ENCODE assay signal across 8 cellular contexts in genomic region chr10:18658992-18659783, GRCh38. TPM values are rescaled to one million over a fixed set of nuclear protein-coding genes. Genes with fewer than 3 reads are reported as not detected.
DNase-seq lines count a peak whose midpoint lies in the region; ATAC-seq lines count a peak whose summit lies in the region.

TSS of gene ARL5B (plus strand) at chr10:18659431. CDS start at chr10:18659638, 207 bp downstream.

- peaks cover 41 to 59% (median 45%) of the 10 kb centered on the region in 3 donors for H3K4me1 Mint-ChIP-seq in CD8-positive, alpha-beta memory T cell
- peaks cover 21 to 39% of the 10 kb centered on the region in 2 donors for H3K4me1 Mint-ChIP-seq in effector memory CD8-positive, alpha-beta T cell (ENCODE audit: low read depth in 2 of 2)

- H3K27ac ChIP-seq in CD8-positive, alpha-beta memory T cell (ENCODE audit: low read depth, low read length), result peak within 1 kb of the TSS; percentile 94

- no peaks in the 10 kb centered on the region for H3K27me3 Mint-ChIP-seq in CD8-positive, alpha-beta memory T cell
- no peaks in the 10 kb centered on the region for H3K27me3 Mint-ChIP-seq in effector memory CD8-positive, alpha-beta T cell

- H3K36me3 ChIP-seq in CD8-positive, alpha-beta memory T cell (ENCODE audit: insufficient read depth, low read length), result no peaks in the 10 kb centered on the region

- H3K4me3 ChIP-seq in CD8-positive, alpha-beta memory T cell (ENCODE audit: low read length), result peak within 1 kb of the TSS; percentile 76

- H3K36me3 Mint-ChIP-seq in CD8-positive, alpha-beta memory T cell, result peaks cover 0 to 26% (median 6%) of the 10 kb centered on the region in 3 donors
- H3K36me3 Mint-ChIP-seq in effector memory CD8-positive, alpha-beta T cell (ENCODE audit: insufficient read depth), result peaks cover 27% of the 10 kb centered on the region

- peak within 1 kb of the TSS; percentile 98 to 100 (median 99) for H3K27ac Mint-ChIP-seq in CD8-positive, alpha-beta memory T cell
- H3K27ac Mint-ChIP-seq in effector memory CD8-positive, alpha-beta T cell, result peak within 1 kb of the TSS; percentile 94 to 98

- DNase-seq in CD8-positive, alpha-beta memory T cell, result peak; percentile 93 to 97 (median 96)
- peak; percentile 81 for DNase-seq in HS-27A (ENCODE audit: low read depth)
- DNase-seq in NK-92 (lab: John Stamatoyannopoulos, UW; ENCODE audit: unreplicated experiment), result peak; percentile 83
- peak; percentile 95 to 96 for DNase-seq in activated CD8-positive, alpha-beta memory T cell treated with anti-CD3 and anti-CD28 coated beads for 4 hours (ENCODE audit: low read depth in 2 of 2)
- DNase-seq in effector memory CD8-positive, alpha-beta T cell, result peak; percentile 90 to 92 (median 90)
- DNase-seq in medulla oblongata (ENCODE audit: extremely low spot score), result peak; percentile 97
- DNase-seq in stimulated activated CD8-positive, alpha-beta memory T cell treated with anti-CD3 and anti-CD28 coated beads, Interleukin-12 subunit alpha, Interleukin-12 subunit beta, amount 100 ng/mL, for 1 hour (ENCODE audit: low read depth), result peak; percentile 96

- H3K9me3 ChIP-seq in CD8-positive, alpha-beta memory T cell (ENCODE audit: low read length), result no peaks in the 10 kb centered on the region

- peaks cover 22% of the 10 kb centered on the region for H3K4me1 ChIP-seq in CD8-positive, alpha-beta memory T cell (ENCODE audit: insufficient read depth, low read length)

- no peaks in the 10 kb centered on the region for H3K9me3 Mint-ChIP-seq in CD8-positive, alpha-beta memory T cell
- H3K9me3 Mint-ChIP-seq in effector memory CD8-positive, alpha-beta T cell, result no peaks in the 10 kb centered on the region

- CTCF ChIA-PET in CD8-positive, alpha-beta memory T cell (lab: Charles Lee), result interaction anchor here (1.0 kb wide), 1 partner anchor 12 kb away, joined by 4 read pairs; no protein-coding TSS in a partner anchor

- peak; percentile 92 for ATAC-seq in GM19467 (IDR thresholded peaks at IDR 0.05; ENCODE audit: unreplicated experiment)
- ATAC-seq in effector memory CD8-positive, alpha-beta T cell (replicated peaks), result peak; percentile 92

- H3K27me3 ChIP-seq in CD8-positive, alpha-beta memory T cell (ENCODE audit: insufficient read depth, low read length, poor library complexity, severe bottlenecking), result no peaks in the 10 kb centered on the region

- H3K4me3 Mint-ChIP-seq in CD8-positive, alpha-beta memory T cell, result peak within 1 kb of the TSS; percentile 97 to 100 (median 99)
- H3K4me3 Mint-ChIP-seq in effector memory CD8-positive, alpha-beta T cell, result peak within 1 kb of the TSS; percentile 92 to 95

- POLR2A ChIA-PET in CD8-positive, alpha-beta memory T cell (lab: Charles Lee), result interaction anchor here (0.6 to 1.0 kb wide), 4 partner anchors 11 to 83 kb away, joined by 3 to 6 read pairs (median 4); no protein-coding TSS in a partner anchor

RNA-seq across cellular contexts. Expression of gene ARL5B, which starts in this region (rescaled TPM):
- 1 to 10 TPM; 9.0 to 9.5 TPM for total RNA-seq in CD8-positive, alpha-beta memory T cell
- 0.98 TPM for polyA plus RNA-seq in CD8-positive, alpha-beta memory T cell

Comparison
In these comparisons a context has a peak if more than half of its experiments do, and no peak if none do; other contexts are left out.
1. Peak in every context shown above with its lines: DNase-seq, ATAC-seq, H3K4me3 ChIP-seq and H3K27ac ChIP-seq.